8 cellular contexts compared by ENCODE assay signal in the genomic region with DNA sequence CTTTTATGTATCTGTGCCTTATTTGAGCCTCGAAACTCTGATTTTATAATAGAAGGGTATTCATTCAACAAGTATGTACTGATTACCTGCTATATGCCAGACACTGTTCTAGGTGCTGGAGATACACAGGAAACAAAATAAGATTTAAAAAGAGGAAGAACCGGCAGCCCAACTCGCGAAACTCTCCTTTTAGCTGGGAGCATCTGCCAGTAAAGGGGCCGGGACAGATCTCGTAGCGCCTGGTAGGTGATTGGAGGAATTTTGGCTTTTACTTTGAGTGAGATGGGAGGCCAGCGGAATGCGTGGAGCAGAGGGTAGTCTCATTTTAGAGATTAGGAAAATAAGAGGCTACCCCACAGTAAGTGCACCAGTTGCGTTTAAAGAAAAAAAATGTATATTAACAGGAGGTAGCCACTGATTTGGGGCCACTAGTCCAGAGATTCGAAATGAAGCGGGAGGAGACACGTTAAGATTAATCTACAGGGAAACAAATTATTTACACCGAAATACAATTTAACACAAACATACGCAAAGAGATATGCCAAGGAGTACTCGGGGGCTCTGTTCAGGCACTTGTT. TPM values are rescaled to one million over a fixed set of nuclear protein-coding genes. Genes with fewer than 3 reads are reported as not detected.
DNase-seq lines count a peak whose midpoint lies in the region; ATAC-seq and TF ChIP-seq lines count a peak whose summit lies in the region.

No MANE protein-coding gene starts in this region.

- H2AFZ ChIP-seq in OCI-LY1 (ENCODE audit: low read length) = peak overlapping the region; percentile 66

- H3K9me2 ChIP-seq in OCI-LY1 (ENCODE audit: low read depth, low read length) = no peaks in the 10 kb centered on the region

- peak in 3 of 5 donors; percentile 20 to 33 (median 23) for DNase-seq in heart left ventricle
- DNase-seq in omental fat pad (ENCODE audit: low spot score) = no peak

- peaks cover 39% of the 10 kb centered on the region for H3K79me2 ChIP-seq in OCI-LY1 (ENCODE audit: insufficient read depth, low read length)

- TF ChIP-seq POLR2A in heart left ventricle (IDR thresholded peaks at IDR 0.05) = no peak

- peak overlapping the region; percentile 71 to 93 (median 87) for H3K4me2 ChIP-seq in BLaER1 treated with 17β-estradiol and CSF1 and Interleukin-3, amounts not matched to agents 10 nM and 100 nM
- H3K4me2 ChIP-seq in OCI-LY1 (ENCODE audit: low read length) = peak overlapping the region; percentile 100

- H3K36me3 ChIP-seq in BLaER1 treated with 17β-estradiol and CSF1 and Interleukin-3, amounts not matched to agents 10 nM and 100 nM = peaks cover 4 to 9% (median 7%) of the 10 kb centered on the region in 11 experiments; a peak in 19 of 22 replicates
- H3K36me3 ChIP-seq in OCI-LY1 (ENCODE audit: insufficient read depth, low read length) (no peaks in the 10 kb centered on the region), heart left ventricle (peaks cover 0 to 7% (median 0%) of the 10 kb centered on the region in 9 donors)

- 1 to 2% (median 2%) methylated on average over 16 of the region's 16 CpGs for whole genome bisulfite sequencing in adipose tissue, 3 donors
- WGBS in heart left ventricle, 4 donors = 1 to 2% (median 2%) methylated on average over 16 of the region's 16 CpGs

- H3K4me1 ChIP-seq in BLaER1 treated with 17β-estradiol and CSF1 and Interleukin-3, amounts not matched to agents 10 nM and 100 nM = peaks cover 12 to 33% (median 24%) of the 10 kb centered on the region in 10 experiments
- H3K4me1 ChIP-seq in OCI-LY1 (ENCODE audit: insufficient read depth, low read length, severe bottlenecking) (peaks cover 28% of the 10 kb centered on the region), heart left ventricle (peaks cover 0 to 42% (median 28%) of the 10 kb centered on the region in 12 donors)

- intact Hi-C loops in heart left ventricle (cut with DNase I) = loop anchor here in 1 of 10 donors (5.0 kb wide), 1 partner anchor 204 kb away; a partner anchor contains a TSS

- TF ChIP-seq CTCF in OCI-LY1 (IDR thresholded peaks at IDR 0.05; ENCODE audit: low read length) (no peak), heart left ventricle (IDR thresholded peaks at IDR 0.05) (no peak), omental fat pad (IDR thresholded peaks at IDR 0.05) (no peak)

- no peaks in the 10 kb centered on the region for H3F3A ChIP-seq in OCI-LY1 (ENCODE audit: insufficient read depth, low read length)

- H3K9ac ChIP-seq in BLaER1 treated with 17β-estradiol and CSF1 and Interleukin-3, amounts not matched to agents 10 nM and 100 nM = peak overlapping the region; percentile 90 to 99 (median 95)
- H3K9ac ChIP-seq in OCI-LY1 (ENCODE audit: low read length) = peak overlapping the region; percentile 71

- H4K20me1 ChIP-seq in BLaER1 treated with 17β-estradiol and CSF1 and Interleukin-3, amounts not matched to agents 10 nM and 100 nM = peaks cover 0 to 36% (median 11%) of the 10 kb centered on the region in 11 experiments; a peak in 12 of 22 replicates
- no peaks in the 10 kb centered on the region for H4K20me1 ChIP-seq in OCI-LY1 (ENCODE audit: insufficient read depth, low read length)

- H3K27ac ChIP-seq in BLaER1 treated with 17β-estradiol and CSF1 and Interleukin-3, amounts not matched to agents 10 nM and 100 nM = peak overlapping the region; percentile 85 to 98 (median 91); a peak in 21 of 22 replicates
- H3K27ac ChIP-seq in OCI-LY1 (ENCODE audit: low read depth, low read length, poor library complexity, severe bottlenecking) (peak overlapping the region; percentile 53), adipose tissue (ENCODE audit: low read depth, low read length) (peak overlapping the region; percentile 29), heart left ventricle (peak overlapping the region in 11 of 12 donors; percentile 67 to 94 (median 88))

- H3K4me3 ChIP-seq in BLaER1 treated with 17β-estradiol and CSF1 and Interleukin-3, amounts not matched to agents 10 nM and 100 nM = peak overlapping the region; percentile 80 to 100 (median 95)
- peak overlapping the region; percentile 91 for H3K4me3 ChIP-seq in OCI-LY1 (ENCODE audit: low read depth, low read length, poor library complexity, severe bottlenecking)
- H3K4me3 ChIP-seq in heart left ventricle = peak overlapping the region; percentile 67 to 98 (median 86)

- peaks cover 39 to 44% (median 42%) of the 10 kb centered on the region in 11 experiments for H3K9me3 ChIP-seq in BLaER1 treated with 17β-estradiol and CSF1 and Interleukin-3, amounts not matched to agents 10 nM and 100 nM (replicated peaks in 1 of 11)
- H3K9me3 ChIP-seq in OCI-LY1 (ENCODE audit: low read length) (peaks cover 14% of the 10 kb centered on the region), heart left ventricle (peaks cover 0 to 17% (median 3%) of the 10 kb centered on the region in 12 donors)

- ATAC-seq in GM18868 (IDR thresholded peaks at IDR 0.05; ENCODE audit: unreplicated experiment) = peak; percentile 38
- peak; percentile 24 for ATAC-seq in HG03095 (IDR thresholded peaks at IDR 0.05; ENCODE audit: unreplicated experiment)
- peak; percentile 33 to 67 (median 57) for ATAC-seq in heart left ventricle
- ATAC-seq in omental fat pad (ENCODE audit: low FRiP score) = peak; percentile 77
- ATAC-seq in activated CD4-positive, CD25-positive, alpha-beta regulatory T cell treated with anti-CD3 and anti-CD28 coated beads, Interleukin-2, amount 50 U/mL, for 24 hours = no peak

- no peaks in the 10 kb centered on the region for H3K27me3 ChIP-seq in BLaER1 treated with 17β-estradiol and CSF1 and Interleukin-3, amounts not matched to agents 10 nM and 100 nM
- H3K27me3 ChIP-seq in OCI-LY1 (ENCODE audit: insufficient read depth, low read length) (no peaks in the 10 kb centered on the region), heart left ventricle (no peaks in the 10 kb centered on the region)

RNA-seq across cellular contexts. Expression of a gene that starts 0.5 kb away (rescaled TPM):
- polyA plus RNA-seq in adipose tissue (10 to 100 TPM in 1 of 3 donors, 1 to 10 TPM in 2; 7.0 to 14.0 (median 8.1) TPM), heart left ventricle (1 to 10 TPM; 8.7 to 9.1 TPM)
- total RNA-seq in heart left ventricle (10 to 100 TPM; 14.8 to 30.6 (median 17.7) TPM), omental fat pad (100 to 1,000 TPM in 1 of 4 donors, 10 to 100 TPM in 3; 65.6 to 107 (median 73.9) TPM)

Comparison
In these comparisons a context has a peak if more than half of its experiments do, and no peak if none do; other contexts are left out.
1. H3K27ac ChIP-seq: peak in every context shown above with its lines; median percentile 91 in BLaER1 treated with 17β-estradiol and CSF1 and Interleukin-3, amounts not matched to agents 10 nM and 100 nM; 88 in heart left ventricle; 53 in OCI-LY1; 29 in adipose tissue.
2. ATAC-seq: peak in GM18868 (single experiment), HG03095 (single experiment), heart left ventricle (4 of 4) and omental fat pad (single experiment); none in activated CD4-positive, CD25-positive, alpha-beta regulatory T cell treated with anti-CD3 and anti-CD28 coated beads, Interleukin-2, amount 50 U/mL, for 24 hours (0 of 2).
3. Peak in every context shown above with its lines, with median percentiles within 50 percentile points of each other: H3K4me3 ChIP-seq.